Comparison of ENCODE assay signal across 34 cellular contexts in the genomic region with DNA sequence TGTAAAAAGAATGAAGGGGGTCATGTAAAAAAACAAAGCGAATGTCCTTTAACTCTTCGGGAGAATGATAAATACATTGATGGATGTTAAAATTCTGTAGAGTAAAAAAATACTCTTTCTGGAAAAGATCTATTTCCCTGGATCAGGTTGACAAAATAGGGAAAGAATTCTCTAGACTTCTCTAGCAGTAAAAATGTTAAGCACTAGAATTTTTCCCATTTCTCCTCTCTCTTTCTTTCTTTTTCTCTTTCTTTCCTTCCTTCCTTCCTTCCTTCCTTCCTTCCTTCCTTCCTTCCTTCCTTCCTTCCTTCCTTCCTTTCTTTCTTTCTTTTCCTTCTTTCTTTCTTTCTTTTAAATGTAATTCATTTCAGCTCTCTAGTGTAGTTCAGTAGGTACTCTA.
"Had no signal": no experiment of that assay in that cellular context is flagged by ENCODE, and none has a peak within 500 bp of the region (broad histone marks: within the 10 kb centered on the region; RNA-seq: fewer than 3 reads in every experiment).

No MANE protein-coding gene starts in this region.

- H3K9ac ChIP-seq: KMS-11 had no signal

- H3K27me3 ChIP-seq: MG63 had no signal

- DNase-seq: Karpas-422, Kasumi-1, MG63, MM.1S, MV-4-11, NCI-H1048, NCI-H1092, NCI-H1092 treated with DMSO at 0.1 percent for 48 hours, NCI-H1105, NCI-H1105 treated with DMSO at 0.1 percent for 48 hours, NCI-H1417, NCI-H1417 treated with DMSO at 0.1 percent for 48 hours, NCI-H1436, NCI-H1436 treated with DMSO at 0.1 percent for 48 hours, NCI-H146, NCI-H1694, NCI-H1694 treated with DMSO at 0.1 percent for 48 hours, NCI-H187, NCI-H187 treated with DMSO at 0.1 percent for 48 hours, NCI-H1930, NCI-H2029, NCI-H2029 treated with DMSO at 0.1 percent for 48 hours, NCI-H2081, NCI-H2081 treated with DMSO at 0.1 percent for 48 hours, NCI-H2107, NCI-H2171, NCI-H2171 treated with DMSO at 0.1 percent for 48 hours, NCI-H2227 treated with DMSO at 0.1 percent for 48 hours, NCI-H226, NCI-H345, NCI-H446, NCI-H446 treated with DMSO at 0.1 percent for 48 hours, NCI-H510A had no signal

- H3K27ac ChIP-seq: KMS-11 had no signal

- H3K36me3 ChIP-seq: MG63 had no signal

- H3K9me3 ChIP-seq: MG63 had no signal

- H3K4me3 ChIP-seq: MG63 had no signal

- H3K4me2 ChIP-seq: KMS-11 had no signal
